1 cellular context compared by ENCODE assay signal in genomic region chr5:176986280-176986679, GRCh38.
TF ChIP-seq lines count a peak whose summit lies in the region.

No MANE protein-coding gene starts in this region.

TF ChIP-seq in HEK293, 187 proteins besides CTCF, POLR2A, EP300 and RAD21:
- TF ChIP-seq ZNF18 (tag by site-specific recombination; IDR thresholded peaks at IDR 0.05) = no peak
- TF ChIP-seq ZNF670 (tag by site-specific recombination; IDR thresholded peaks at IDR 0.05; ENCODE audit: low read depth) = no peak
- peak; percentile 55; the same call in 1 of the 2 replicates for TF ChIP-seq ZNF362 (tag by site-specific recombination; IDR thresholded peaks at IDR 0.05)
- TF ChIP-seq ZNF510 (tag by site-specific recombination; IDR thresholded peaks at IDR 0.05; ENCODE audit: insufficient replicate concordance) = no peak
- TF ChIP-seq ZNF175 (tag by site-specific recombination; IDR thresholded peaks at IDR 0.05) = no peak
- no peak for TF ChIP-seq ZNF114 (tag by site-specific recombination; IDR thresholded peaks at IDR 0.05)
